Comparison of ENCODE assay signal across 21 cellular contexts in genomic region chr16:17135439-17135838, GRCh38.
"Had no signal": no experiment of that assay in that cellular context is flagged by ENCODE, and none has a peak within 500 bp of the region (broad histone marks: within the 10 kb centered on the region; RNA-seq: fewer than 3 reads in every experiment).

No MANE protein-coding gene starts in this region.

- DNase-seq: IMR-90, KBM-7, NCI-H1092, NCI-H1105 treated with DMSO at 0.1 percent for 48 hours, NCI-H1417 treated with DMSO at 0.1 percent for 48 hours, NCI-H146, NCI-H1694 treated with DMSO at 0.1 percent for 48 hours, NCI-H1930, NCI-H2081, NCI-H2107, NCI-H2227 treated with DMSO at 0.1 percent for 48 hours, NCI-H524, NCI-H526 treated with DMSO at 0.1 percent for 48 hours, NCI-H748 treated with DMSO at 0.1 percent for 48 hours, PC-3, SHP77, SW 1271, T-cell had no signal

- H3K27ac ChIP-seq: RWPE1 had no signal

- FAIRE-seq: HepG2 had no signal

- ATAC-seq: HepG2, Panc1, PC-3, T-cell had no signal
